Comparison of ENCODE assay signal across 1 cellular context in genomic region chr5:56816546-56817081, GRCh38.
TF ChIP-seq lines count a peak whose summit lies in the region.

No MANE protein-coding gene starts in this region.

TF ChIP-seq in GM12878, 131 proteins besides CTCF, POLR2A, EP300 and RAD21 (continued from another document):
- TF ChIP-seq PKNOX1 (IDR thresholded peaks at IDR 0.05): peak; percentile 54; the same call in 1 of the 2 replicates
- TF ChIP-seq SIN3A (IDR thresholded peaks at IDR 0.05; ENCODE audit: low read depth, low read length): peak; percentile 52; the same call in 1 of the 2 replicates
- 0 out of 2 replicates have a peak, but pooled peaks have one; percentile 30 for TF ChIP-seq PML (IDR thresholded peaks at IDR 0.05; ENCODE audit: low read length)
- TF ChIP-seq RELB (IDR thresholded peaks at IDR 0.05; ENCODE audit: low read depth): peak; percentile 17; the same call in 1 of the 2 replicates
- peak; percentile 56 to 66; a peak in 3 of 4 replicates for TF ChIP-seq IKZF2 (IDR thresholded peaks at IDR 0.05)
- peak in 1 of 2 experiments; percentile 11; a peak in 1 of 4 replicates for TF ChIP-seq BHLHE40 (IDR thresholded peaks at IDR 0.05; ENCODE audit: borderline replicate concordance in 1 of 2, low read depth in 2 of 2, low read length in 1 of 2)
- peak; percentile 56; the same call in 1 of the 2 replicates for TF ChIP-seq LARP7 (IDR thresholded peaks at IDR 0.05)
- TF ChIP-seq TCF7 (IDR thresholded peaks at IDR 0.05; ENCODE audit: borderline replicate concordance): peak; percentile 31; the same call in 1 of the 2 replicates
- TF ChIP-seq SKIL (IDR thresholded peaks at IDR 0.05; ENCODE audit: low read depth, poor library complexity, severe bottlenecking): peak; percentile 13
- 0 out of 3 replicates have a peak, but pooled peaks of 1 of the 2 experiments have one; percentile 1 for TF ChIP-seq EGR1 (IDR thresholded peaks at IDR 0.05; ENCODE audit: borderline replicate concordance in 1 of 2, low read depth in 2 of 2, low read length in 2 of 2)
- TF ChIP-seq GABPA (IDR thresholded peaks at IDR 0.05; ENCODE audit: low read depth): peak; percentile 47; the same call in 1 of the 2 replicates
- TF ChIP-seq ZNF687 (IDR thresholded peaks at IDR 0.05): 0 out of 2 replicates have a peak, but pooled peaks have one; percentile 23
- no peak for TF ChIP-seq PAX8 (IDR thresholded peaks at IDR 0.05)
- 0 out of 2 replicates have a peak, but pooled peaks have one; percentile 18 for TF ChIP-seq RB1 (IDR thresholded peaks at IDR 0.05; ENCODE audit: borderline replicate concordance)
- peak; percentile 17; the same call in 1 of the 2 replicates for TF ChIP-seq RUNX3 (IDR thresholded peaks at IDR 0.05; ENCODE audit: low read length)
- peak; percentile 43 for TF ChIP-seq NKRF (conservative IDR thresholded peaks at IDR 0.05)
